ENCODE assay signal across 8 cellular contexts in genomic region chr2:130531225-130531624, GRCh38.
A peak's percentile ranks its signal among the peaks of the same experiment; 100 is the strongest.
DNase-seq lines count a peak whose midpoint lies in the region; ATAC-seq and TF ChIP-seq lines count a peak whose summit lies in the region.
"Not testable (repeated sequence)": the region's sequence is repeated elsewhere in the genome, so short reads cannot be mapped to it uniquely, and the experiment has no call there.

No MANE protein-coding gene starts in this region.

- H3K27ac Mint-ChIP-seq in effector memory CD8-positive, alpha-beta T cell = not testable (repeated sequence)

- H3K27me3 ChIP-seq in DND-41 (ENCODE audit: insufficient read depth, low read length, poor library complexity); RWPE2 (ENCODE audit: insufficient read depth, poor library complexity, severe bottlenecking): not testable (repeated sequence)

- not testable (repeated sequence) for H3K4me3 ChIP-seq in DND-41 (ENCODE audit: low read depth in 1 of 2, low read length in 2 of 2); RWPE2 (ENCODE audit: severe bottlenecking)

- H3K27me3 Mint-ChIP-seq in effector memory CD8-positive, alpha-beta T cell = not testable (repeated sequence)

- H3K4me3 Mint-ChIP-seq in effector memory CD8-positive, alpha-beta T cell = not testable (repeated sequence)

- H2AFZ ChIP-seq in DND-41 (ENCODE audit: low read depth, low read length) = not testable (repeated sequence)

- not testable (repeated sequence) for H3K4me2 ChIP-seq in DND-41 (ENCODE audit: insufficient read depth, low read length)

- not testable (repeated sequence) for H4K20me1 ChIP-seq in DND-41 (ENCODE audit: insufficient read depth, low read length)

- H3K9me3 Mint-ChIP-seq in effector memory CD8-positive, alpha-beta T cell = not testable (repeated sequence)

- H3K4me1 ChIP-seq in DND-41 (ENCODE audit: insufficient read depth, low read length); RWPE2 (ENCODE audit: insufficient read depth, poor library complexity, severe bottlenecking): not testable (repeated sequence)

- not testable (repeated sequence) for H3K4me1 Mint-ChIP-seq in effector memory CD8-positive, alpha-beta T cell (ENCODE audit: low read depth in 2 of 2)

- TF ChIP-seq CTCF in DND-41 (IDR thresholded peaks at IDR 0.05; ENCODE audit: borderline replicate concordance, extremely low read depth, low read length, poor library complexity, severe bottlenecking); RWPE2 (IDR thresholded peaks at IDR 0.05; ENCODE audit: poor library complexity, severe bottlenecking): not testable (repeated sequence)

- ATAC-seq in DND-41 (ENCODE audit: insufficient read depth, low read depth) (peak; percentile 64; the same call in 2 of the 3 replicates), GM18867 (IDR thresholded peaks at IDR 0.05; ENCODE audit: unreplicated experiment) (peak; percentile 84), GM19463 (IDR thresholded peaks at IDR 0.05; ENCODE audit: unreplicated experiment) (peak; percentile 98), GM21825 (IDR thresholded peaks at IDR 0.05; ENCODE audit: unreplicated experiment) (peak; percentile 94), HG02938 (IDR thresholded peaks at IDR 0.05; ENCODE audit: unreplicated experiment) (peak; percentile 62), HG03280 (IDR thresholded peaks at IDR 0.05; ENCODE audit: unreplicated experiment) (peak; percentile 69), RWPE2 (ENCODE audit: low read depth) (0 out of 3 replicates have a peak, but pooled peaks have one; percentile 35)
- ATAC-seq in effector memory CD8-positive, alpha-beta T cell (replicated peaks) = peak; percentile 88

- DNase-seq in DND-41; RWPE2 (ENCODE audit: low spot score); effector memory CD8-positive, alpha-beta T cell: not testable (repeated sequence)

- not testable (repeated sequence) for H3K9me3 ChIP-seq in DND-41 (ENCODE audit: insufficient read depth, low read length, severe bottlenecking); RWPE2 (ENCODE audit: severe bottlenecking)

- H3K9ac ChIP-seq in DND-41 (ENCODE audit: low read depth, low read length) = not testable (repeated sequence)

- H3K36me3 Mint-ChIP-seq in effector memory CD8-positive, alpha-beta T cell (ENCODE audit: insufficient read depth) = not testable (repeated sequence)

- not testable (repeated sequence) for H3K36me3 ChIP-seq in DND-41 (ENCODE audit: insufficient read depth, low read length); RWPE2 (ENCODE audit: low read depth)

- not testable (repeated sequence) for H3K79me2 ChIP-seq in DND-41 (ENCODE audit: insufficient read depth, low read length)

- H3K27ac ChIP-seq in DND-41 (ENCODE audit: low read length); RWPE2 (ENCODE audit: poor library complexity, severe bottlenecking): not testable (repeated sequence)

Comparison
In these comparisons a context has a peak if more than half of its experiments do, and no peak if none do; other contexts are left out.
1. ATAC-seq: peak in every context shown above with its lines; median percentile 98 in GM19463; 94 in GM21825; 88 in effector memory CD8-positive, alpha-beta T cell; 84 in GM18867; 69 in HG03280; 64 in DND-41; 62 in HG02938; 35 in RWPE2.